Comparison of ENCODE assay signal across 8 cellular contexts in genomic region chr12:109900752-109901580, GRCh38. TPM values are rescaled to one million over a fixed set of nuclear protein-coding genes. Genes with fewer than 3 reads are reported as not detected.
DNase-seq lines count a peak whose midpoint lies in the region; ATAC-seq, FAIRE-seq and TF ChIP-seq lines count a peak whose summit lies in the region.

No MANE protein-coding gene starts in this region.

- H3K27me3 ChIP-seq in BJ (ENCODE audit: control insufficient read depth, insufficient read depth, low read length) (no peaks in the 10 kb centered on the region), Karpas-422 (ENCODE audit: low read length) (no peaks in the 10 kb centered on the region), HepG2 (ENCODE audit: control insufficient read depth in 1 of 2, insufficient read depth in 2 of 2, low read length in 2 of 2) (no peaks in the 10 kb centered on the region; a peak in 1 of 5 replicates), tibial artery (no peaks in the 10 kb centered on the region)

- no peaks in the 10 kb centered on the region for H3K9me2 ChIP-seq in Karpas-422 (replicated peaks; ENCODE audit: insufficient read depth, low read length)

- DNase-seq in BJ (ENCODE audit: low read depth) (no peak), GM19238 (ENCODE audit: insufficient read length, low spot score) (peak; percentile 54), Karpas-422 (peak; percentile 73), HepG2 (ENCODE audit: low spot score) (no peak), tibial artery (no peak), hippocampal formation (lab: John Stamatoyannopoulos, UW) (no peak), NOMO-1 treated with dmso at 0.1 percent for 144 hours (lab: John Stamatoyannopoulos, UW; ENCODE audit: unreplicated experiment) (no peak)

- no peak for TF ChIP-seq EP300 in HepG2 (IDR thresholded peaks at IDR 0.05; ENCODE audit: low read depth in 2 of 2, low read length in 2 of 2)
- TF ChIP-seq EP300 in HepG2 (CRISPR knock-in tag; IDR thresholded peaks at IDR 0.05; ENCODE audit: borderline replicate concordance) = no peak

- FAIRE-seq in HepG2 (lab: Jason Lieb, UNC) = peak; percentile 57

- TF ChIP-seq CTCF in BJ (IDR thresholded peaks at IDR 0.05; ENCODE audit: insufficient read depth, low read depth, low read length) (no peak), brain (conservative IDR thresholded peaks at IDR 0.05) (no peak), HepG2 (CRISPR knock-in tag; IDR thresholded peaks at IDR 0.05) (no peak), tibial artery (IDR thresholded peaks at IDR 0.05) (no peak)

- H3K36me3 Mint-ChIP-seq in brain = peaks cover 24% of the 10 kb centered on the region

- peak overlapping the region; percentile 80 for H3K9ac ChIP-seq in Karpas-422 (ENCODE audit: low read length)
- peak overlapping the region; percentile 83 for H3K9ac ChIP-seq in HepG2 (ENCODE audit: insufficient read depth, low read depth, low read length)

- H3K4me3 ChIP-seq in BJ (ENCODE audit: low read depth, low read length) (peak overlapping the region; percentile 61), Karpas-422 (ENCODE audit: low read length) (peak overlapping the region; percentile 87), HepG2 (replicated peaks in 1 of 3; ENCODE audit: insufficient read depth in 1 of 3, low read depth in 2 of 3, low read length in 3 of 3) (peak overlapping the region; percentile 68 to 81 (median 76)), tibial artery (peak overlapping the region; percentile 84 to 99)

- TF ChIP-seq RAD21 in HepG2 (CRISPR knock-in tag; IDR thresholded peaks at IDR 0.05) = no peak

- POLR2A ChIA-PET in BJ (lab: Charles Lee) (interaction anchor here (0.7 kb wide), 1 partner anchor 893 kb away, joined by 8 read pairs; no protein-coding TSS in a partner anchor), HepG2 (lab: Yijun Ruan, JAX) (interaction anchor here (0.6 to 2.0 kb wide), 5 partner anchors 10 to 225 kb away, joined by 3 to 6 read pairs (median 4); no protein-coding TSS in a partner anchor)

- peaks cover 13% of the 10 kb centered on the region for H3K36me3 ChIP-seq in BJ (ENCODE audit: control insufficient read depth, insufficient read depth, low read length)
- H3K36me3 ChIP-seq in Karpas-422 (ENCODE audit: insufficient read depth, low read length) = peaks cover 31% of the 10 kb centered on the region
- peaks cover 4 to 30% of the 10 kb centered on the region in 2 experiments for H3K36me3 ChIP-seq in HepG2 (replicated peaks in 1 of 2; ENCODE audit: control insufficient read depth in 1 of 2, insufficient read depth in 2 of 2, low read length in 2 of 2)
- peaks cover 27 to 36% (median 31%) of the 10 kb centered on the region in 3 donors for H3K36me3 ChIP-seq in tibial artery

- H3K27ac ChIP-seq in Karpas-422 (ENCODE audit: low read length) = peak overlapping the region; percentile 59
- peak overlapping the region; percentile 74 for H3K27ac ChIP-seq in HepG2 (ENCODE audit: extremely low read length, insufficient read depth, low read length)
- peak overlapping the region; percentile 77 to 79 for H3K27ac ChIP-seq in tibial artery

- no TSS peak for BruUV-seq in HepG2 (replicated peaks; lab: Mats Ljungman, UMichigan)

- peak; percentile 72 for ATAC-seq in HepG2

- H4K20me1 ChIP-seq in Karpas-422 (ENCODE audit: insufficient read depth, low read depth, low read length) = no peaks in the 10 kb centered on the region
- no peaks in the 10 kb centered on the region for H4K20me1 ChIP-seq in HepG2 (ENCODE audit: insufficient read depth, low read length)

- peaks cover 15% of the 10 kb centered on the region for H3K27me3 Mint-ChIP-seq in brain

- H3K9me3 Mint-ChIP-seq in brain = no peaks in the 10 kb centered on the region

- H3K79me2 ChIP-seq in Karpas-422 (ENCODE audit: low read length) = peaks cover 32% of the 10 kb centered on the region
- peaks cover 18% of the 10 kb centered on the region for H3K79me2 ChIP-seq in HepG2 (ENCODE audit: insufficient read depth, low read length)

- CTCF ChIA-PET in BJ (lab: Yijun Ruan, JAX) (interaction anchor here (0.8 to 1.4 kb wide), 5 partner anchors 32 to 103 kb away, joined by 3 to 4 read pairs (median 3); no protein-coding TSS in a partner anchor), HepG2 (lab: Yijun Ruan, JAX; ENCODE audit: low intra/inter-chr PET ratio, low total read pairs) (no interaction called here)

- in situ Hi-C loops in HepG2 (cut with HindIII; ENCODE audit: extremely low pct_ligation_motif_present, low pct_unique_long_range_greater_than_20kb) = no loop called here

- WGBS in HepG2 (ENCODE audit: low lambda C conversion rate) = 17% methylated on average over 7 of the region's 16 CpGs

- H2AFZ ChIP-seq in Karpas-422 (ENCODE audit: low read length) = peak overlapping the region; percentile 98
- peak overlapping the region; percentile 39 for H2AFZ ChIP-seq in HepG2 (ENCODE audit: low read length)

- TF ChIP-seq POLR2A in HepG2 (IDR thresholded peaks at IDR 0.05; ENCODE audit: insufficient read depth in 1 of 2, low read depth in 2 of 2, low read length in 2 of 2) = no peak

- H3K4me1 ChIP-seq in Karpas-422 (ENCODE audit: low read length) (peaks cover 22% of the 10 kb centered on the region), HepG2 (ENCODE audit: insufficient read depth, low read length) (peaks cover 42% of the 10 kb centered on the region), tibial artery (peaks cover 0 to 21% (median 11%) of the 10 kb centered on the region in 4 donors)

- H3K27ac Mint-ChIP-seq in brain = peak overlapping the region; percentile 90 to 98 (median 92)

- peak overlapping the region; percentile 88 to 99 (median 93) for H3K4me3 Mint-ChIP-seq in brain

- H3K4me1 Mint-ChIP-seq in brain = peaks cover 30% of the 10 kb centered on the region

- no peaks in the 10 kb centered on the region for H3K9me3 ChIP-seq in Karpas-422 (ENCODE audit: low read length)
- H3K9me3 ChIP-seq in HepG2 (ENCODE audit: low read length) = no peaks in the 10 kb centered on the region
- H3K9me3 ChIP-seq in tibial artery = no peaks in the 10 kb centered on the region

- intact Hi-C loops in HepG2 (cut with micrococcal nuclease; ENCODE audit: unreplicated experiment) = no loop called here
- intact Hi-C loops in tibial artery (cut with DNase I; ENCODE audit: low total_unique reads) = no loop called here

- H3K4me2 ChIP-seq in Karpas-422 (ENCODE audit: low read depth, low read length, poor library complexity, severe bottlenecking) (peak overlapping the region; percentile 82), HepG2 (ENCODE audit: low read depth, low read length) (peak overlapping the region; percentile 96)

RNA-seq across cellular contexts. Expression of gene TCHP, which starts 0.9 kb away (rescaled TPM):
- polyA plus RNA-seq in BJ (2011; rRNA removed) (6.3 and 9.1 TPM in 2 replicates), brain (ENCODE audit: insufficient read depth, low read depth, low replicate concordance) (14.7 TPM), HepG2 (2011; rRNA removed) (6.3 and 6.7 TPM in 2 replicates)
- 3.1 and 3.4 TPM in 2 replicates for polyA minus RNA-seq in BJ (2011; rRNA and poly(A)+ RNA removed)
- total RNA-seq in Karpas-422 (2014; rRNA removed; shearing (Covaris generic); ENCODE audit: low replicate concordance) = 11.8 and 17.0 TPM in 2 replicates
- total RNA-seq in HepG2 (2016; rRNA removed; fragmentation: Illumina TruSeq; extraction: Trizol) = 10.4 and 12.2 TPM in 2 replicates
- total RNA-seq in HepG2 (2016; cell fraction: cytosol; rRNA removed; fragmentation: Illumina TruSeq; extraction: Trizol; ENCODE audit: low read depth) = 2.5 and 2.6 TPM in 2 replicates
- 8.5 and 11.7 TPM in 2 replicates for total RNA-seq in HepG2 (2016; cell fraction: insoluble cytoplasmic fraction; rRNA removed; fragmentation: Illumina TruSeq; extraction: Trizol)
- 5.2 and 5.6 TPM in 2 replicates for total RNA-seq in HepG2 (2016; cell fraction: membrane; rRNA removed; fragmentation: Illumina TruSeq; extraction: Trizol)
- total RNA-seq in HepG2 (2016; cell fraction: nucleus; rRNA removed; fragmentation: Illumina TruSeq; extraction: Trizol) = 12.5 and 13.8 TPM in 2 replicates
- 4.3 and 5.7 TPM in 2 replicates for polyA plus RNA-seq in HepG2 (2011; cell fraction: cytosol; rRNA removed)
- 32.3 and 36.3 TPM in 2 replicates for polyA plus RNA-seq in HepG2 (2011; cell fraction: nucleus; rRNA removed)
- polyA plus RNA-seq in HepG2 (2012) = 7.6 and 9.7 TPM in 2 replicates
- polyA plus RNA-seq in HepG2 (2016; cell fraction: cytosol; fragmentation: Illumina TruSeq; extraction: Trizol; ENCODE audit: low read depth) = 1.2 and 1.4 TPM in 2 replicates
- polyA plus RNA-seq in HepG2 (2016; cell fraction: insoluble cytoplasmic fraction; fragmentation: Illumina TruSeq; extraction: Trizol; ENCODE audit: low read depth) = 11.8 and 12.5 TPM in 2 replicates
- 3.1 and 3.4 TPM in 2 replicates for polyA plus RNA-seq in HepG2 (2016; cell fraction: membrane; fragmentation: Illumina TruSeq; extraction: Trizol; ENCODE audit: low read depth)
- polyA plus RNA-seq in HepG2 (2016; cell fraction: nucleus; fragmentation: Illumina TruSeq; extraction: Trizol; ENCODE audit: insufficient read depth, low read depth) = 29.5 and 29.6 TPM in 2 replicates
- polyA minus RNA-seq in HepG2 (2011; rRNA and poly(A)+ RNA removed; ENCODE audit: low replicate concordance) = 5.0 and 14.9 TPM in 2 replicates
- 1.4 and 1.7 TPM in 2 replicates for polyA minus RNA-seq in HepG2 (2011; cell fraction: cytosol; rRNA and poly(A)+ RNA removed)
- 11.3 and 11.8 TPM in 2 replicates for polyA minus RNA-seq in HepG2 (2011; cell fraction: nucleus; rRNA and poly(A)+ RNA removed)

RNA-seq across cellular contexts. Expression of gene GLTP, which starts 20.6 kb away (rescaled TPM):
- polyA plus RNA-seq in BJ (2011; rRNA removed) = 33.8 and 35.1 TPM in 2 replicates
- 34.9 and 85.1 TPM in 2 replicates for polyA minus RNA-seq in BJ (2011; rRNA and poly(A)+ RNA removed)
- total RNA-seq in Karpas-422 (2014; rRNA removed; shearing (Covaris generic); ENCODE audit: low replicate concordance) = 26.5 and 29.5 TPM in 2 replicates
- 58.8 TPM for polyA plus RNA-seq in brain (ENCODE audit: insufficient read depth, low read depth, low replicate concordance)
- 12.9 and 13.0 TPM in 2 replicates for total RNA-seq in HepG2 (2016; rRNA removed; fragmentation: Illumina TruSeq; extraction: Trizol)
- total RNA-seq in HepG2 (2016; cell fraction: cytosol; rRNA removed; fragmentation: Illumina TruSeq; extraction: Trizol; ENCODE audit: low read depth) = 14.4 and 15.2 TPM in 2 replicates
- 12.4 and 12.7 TPM in 2 replicates for total RNA-seq in HepG2 (2016; cell fraction: insoluble cytoplasmic fraction; rRNA removed; fragmentation: Illumina TruSeq; extraction: Trizol)
- 34.8 and 35.0 TPM in 2 replicates for total RNA-seq in HepG2 (2016; cell fraction: membrane; rRNA removed; fragmentation: Illumina TruSeq; extraction: Trizol)
- total RNA-seq in HepG2 (2016; cell fraction: nucleus; rRNA removed; fragmentation: Illumina TruSeq; extraction: Trizol) = 4.4 and 5.2 TPM in 2 replicates
- 10.7 and 11.5 TPM in 2 replicates for polyA plus RNA-seq in HepG2 (2011; rRNA removed)
- 10.9 and 11.5 TPM in 2 replicates for polyA plus RNA-seq in HepG2 (2011; cell fraction: cytosol; rRNA removed)
- polyA plus RNA-seq in HepG2 (2011; cell fraction: nucleus; rRNA removed) = 3.4 and 4.3 TPM in 2 replicates
- polyA plus RNA-seq in HepG2 (2012) = 12.3 and 13.7 TPM in 2 replicates
- polyA plus RNA-seq in HepG2 (2016; cell fraction: cytosol; fragmentation: Illumina TruSeq; extraction: Trizol; ENCODE audit: low read depth) = 20.7 and 21.8 TPM in 2 replicates
- polyA plus RNA-seq in HepG2 (2016; cell fraction: insoluble cytoplasmic fraction; fragmentation: Illumina TruSeq; extraction: Trizol; ENCODE audit: low read depth) = 17.9 TPM in 2 replicates
- polyA plus RNA-seq in HepG2 (2016; cell fraction: membrane; fragmentation: Illumina TruSeq; extraction: Trizol; ENCODE audit: low read depth) = 36.8 and 38.1 TPM in 2 replicates
- 10.2 and 10.4 TPM in 2 replicates for polyA plus RNA-seq in HepG2 (2016; cell fraction: nucleus; fragmentation: Illumina TruSeq; extraction: Trizol; ENCODE audit: insufficient read depth, low read depth)
- 25.4 and 50.4 TPM in 2 replicates for polyA minus RNA-seq in HepG2 (2011; rRNA and poly(A)+ RNA removed; ENCODE audit: low replicate concordance)
- polyA minus RNA-seq in HepG2 (2011; cell fraction: cytosol; rRNA and poly(A)+ RNA removed) = 16.7 and 19.5 TPM in 2 replicates
- polyA minus RNA-seq in HepG2 (2011; cell fraction: nucleus; rRNA and poly(A)+ RNA removed) = 2.4 and 3.9 TPM in 2 replicates

Comparison
In these comparisons a context has a peak if more than half of its experiments do, and no peak if none do; other contexts are left out.
1. DNase-seq: peak in GM19238 (single experiment) and Karpas-422 (single experiment); none in BJ (single experiment), HepG2 (single experiment), tibial artery (0 of 2), hippocampal formation (0 of 2) and NOMO-1 treated with dmso at 0.1 percent for 144 hours (single experiment).
2. Peak in every context shown above with its lines, with median percentiles within 50 percentile points of each other: H3K4me3 ChIP-seq and H3K27ac ChIP-seq.